8 cellular contexts compared by ENCODE assay signal in the genomic region with DNA sequence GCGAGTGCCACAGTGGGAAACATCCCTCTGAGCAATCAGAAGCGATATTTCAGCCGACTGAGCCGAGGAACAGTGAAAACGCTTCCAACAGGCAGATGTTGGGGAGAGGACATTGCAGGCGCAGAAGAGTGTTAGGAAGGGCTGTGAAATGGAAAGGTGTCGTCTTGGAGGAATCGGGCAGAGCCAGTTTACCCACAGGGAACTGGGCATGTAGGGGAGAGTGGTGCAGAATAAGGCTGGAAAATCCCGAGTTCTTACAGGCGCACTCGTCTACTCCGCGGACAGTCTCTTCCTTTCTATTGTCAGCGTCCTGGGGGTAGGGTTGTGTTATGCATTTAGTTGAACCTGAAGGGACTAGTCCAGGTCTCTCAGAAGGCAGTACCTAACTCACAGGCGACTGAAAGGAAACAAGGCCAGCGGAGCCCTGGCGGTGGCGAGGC. TPM values are rescaled to one million over a fixed set of nuclear protein-coding genes. Genes with fewer than 3 reads are reported as not detected.
DNase-seq lines count a peak whose midpoint lies in the region; ATAC-seq, FAIRE-seq and TF ChIP-seq lines count a peak whose summit lies in the region.

No MANE protein-coding gene starts in this region.

- peaks cover 16% of the 10 kb centered on the region for H3K4me1 Mint-ChIP-seq in T-helper 2 cell treated with Interferon-gamma antibody and Interleukin-4, amounts not matched to agents 5 μg/mL and 100 μg/mL, for 36 hours (ENCODE audit: low read depth)

- H3K9ac ChIP-seq in adipocyte (ENCODE audit: low read length) = peak overlapping the region; percentile 91

- FAIRE-seq in GM12892 (lab: Jason Lieb, UNC) = no peak

- H3K36me3 Mint-ChIP-seq in T-helper 2 cell treated with Interferon-gamma antibody and Interleukin-4, amounts not matched to agents 5 μg/mL and 100 μg/mL, for 36 hours (ENCODE audit: low read depth) = peaks cover 4% of the 10 kb centered on the region

- no peak for ATAC-seq in HG03457 (IDR thresholded peaks at IDR 0.05; ENCODE audit: unreplicated experiment)
- ATAC-seq in GM18867 (IDR thresholded peaks at IDR 0.05; ENCODE audit: unreplicated experiment) = no peak

- H3K27ac ChIP-seq in layer of hippocampus (ENCODE audit: low read depth, low read length) = peak overlapping the region; percentile 95

- H3K4me3 Mint-ChIP-seq in T-helper 2 cell treated with Interferon-gamma antibody and Interleukin-4, amounts not matched to agents 5 μg/mL and 100 μg/mL, for 36 hours = peak overlapping the region; percentile 96

- no peak for DNase-seq in T-helper 2 cell treated with Interferon-gamma antibody and Interleukin-4, amounts not matched to agents 5 μg/mL and 100 μg/mL, for 36 hours (ENCODE audit: low spot score)
- DNase-seq in T-helper 2 cell = no peak
- DNase-seq in adipocyte (ENCODE audit: low read depth) = no peak
- DNase-seq in superior temporal gyrus (ENCODE audit: extremely low spot score) = peak; percentile 67
- DNase-seq in GM12892 (ENCODE audit: insufficient read length) = no peak

- H3K9me3 Mint-ChIP-seq in T-helper 2 cell treated with Interferon-gamma antibody and Interleukin-4, amounts not matched to agents 5 μg/mL and 100 μg/mL, for 36 hours = no peaks in the 10 kb centered on the region

- H3K9me3 ChIP-seq in adipocyte (ENCODE audit: control insufficient read depth, low read length) = no peaks in the 10 kb centered on the region

- H3K27me3 ChIP-seq in adipocyte (replicated peaks; ENCODE audit: control insufficient read depth, insufficient read depth, low read length) (peaks cover 3% of the 10 kb centered on the region), layer of hippocampus (ENCODE audit: control insufficient read depth, insufficient read depth, low read length) (no peaks in the 10 kb centered on the region)

- H3K27me3 Mint-ChIP-seq in T-helper 2 cell treated with Interferon-gamma antibody and Interleukin-4, amounts not matched to agents 5 μg/mL and 100 μg/mL, for 36 hours (ENCODE audit: low read depth) = peaks cover 35% of the 10 kb centered on the region

- H3K36me3 ChIP-seq in adipocyte (ENCODE audit: control insufficient read depth, insufficient read depth, low read length, severe bottlenecking) = no peaks in the 10 kb centered on the region

- H3K27ac Mint-ChIP-seq in T-helper 2 cell treated with Interferon-gamma antibody and Interleukin-4, amounts not matched to agents 5 μg/mL and 100 μg/mL, for 36 hours = peak overlapping the region; percentile 88

- H3K4me1 ChIP-seq in adipocyte (ENCODE audit: control insufficient read depth, insufficient read depth, low read length) = peaks cover 22% of the 10 kb centered on the region

- peak overlapping the region; percentile 79 for H3K4me3 ChIP-seq in adipocyte (ENCODE audit: low read length)

- TF ChIP-seq POLR2A in GM12892 (IDR thresholded peaks at IDR 0.05; ENCODE audit: low read depth, low read length) = no peak

RNA-seq across cellular contexts. Expression of a gene that starts 1.1 kb away (rescaled TPM):
- 10.4 TPM for polyA plus RNA-seq in GM12892 (2012; ENCODE audit: missing spikeins)
